ENCODE assay signal across 26 cellular contexts in the genomic region with DNA sequence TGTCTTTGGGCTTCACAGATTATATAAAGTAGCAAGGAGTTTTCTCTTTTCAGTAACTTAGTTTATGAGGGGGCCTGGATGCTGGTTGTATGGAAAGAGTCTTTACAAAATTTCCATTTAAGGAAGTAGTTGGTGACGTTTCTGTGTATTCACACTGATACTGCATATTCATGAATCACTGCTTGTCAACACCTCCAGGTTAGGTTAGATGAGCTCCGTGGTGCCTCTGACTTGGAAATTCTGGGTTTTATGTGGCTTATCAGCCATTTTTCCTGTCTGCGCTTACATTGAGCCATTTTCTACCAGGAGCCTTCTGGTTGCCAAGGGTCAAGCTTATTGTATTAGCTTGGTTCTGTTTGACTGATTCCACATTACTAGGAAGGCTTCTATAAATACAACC.
"Had no signal": no experiment of that assay in that cellular context is flagged by ENCODE, and none has a peak within 500 bp of the region (broad histone marks: within the 10 kb centered on the region; RNA-seq: fewer than 3 reads in every experiment).

No MANE protein-coding gene starts in this region.

- H3K27ac Mint-ChIP-seq: activated B cell treated with CpG ODN at 0.5 μM for 24 hours; activated CD8-positive, alpha-beta T cell treated with anti-CD3 and anti-CD28 coated beads for 36 hours; activated naive CD8-positive, alpha-beta T cell; activated T-helper 17 cell treated with anti-CD3 and anti-CD28 coated beads, Interleukin-2, amount 50 U/mL, for 72 hours; dendritic cell treated with granulocyte-macrophage colony-stimulating factor and Interleukin-4, amounts not matched to agents 40 ng/mL and 50 ng/mL, for 4 days; endodermal cell had no signal

- DNase-seq: activated B cell treated with CpG ODN at 0.5 μM for 24 hours; activated CD4-positive, alpha-beta T cell treated with anti-CD3 and anti-CD28 coated beads for 48 hours; activated CD4-positive, alpha-beta T cell treated with anti-CD3 and anti-CD28 coated beads, Interleukin-2, amount 50 U/mL, for 1 hour; activated CD4-positive, alpha-beta T cell treated with anti-CD3 and anti-CD28 coated beads, Interleukin-2, amount 50 U/mL, for 48 hours; activated CD8-positive, alpha-beta memory T cell treated with anti-CD3 and anti-CD28 coated beads for 24 hours; activated CD8-positive, alpha-beta T cell treated with anti-CD3 and anti-CD28 coated beads for 36 hours; activated effector memory CD4-positive, alpha-beta T cell treated with Interleukin-2 at 50 U/mL for 16 hours; activated gamma-delta T cell treated with Interleukin-2 at 50 U/mL for 16 hours; activated naive CD4-positive, alpha-beta T cell treated with anti-CD3 and anti-CD28 coated beads, Interleukin-2, amount 50 U/mL, for 16 hours; activated naive CD4-positive, alpha-beta T cell treated with Interleukin-2 at 50 U/mL for 16 hours; activated T-cell treated with anti-CD3 and anti-CD28 coated beads, Interleukin-2, amount 50 U/mL, for 4 hours; amygdala; aorta; body of pancreas; dorsolateral prefrontal cortex; effector memory CD4-positive, alpha-beta T cell; endodermal cell; head of caudate nucleus; T-helper 2 cell had no signal

- H3K27me3 Mint-ChIP-seq: activated B cell treated with CpG ODN at 0.5 μM for 24 hours; activated CD8-positive, alpha-beta T cell treated with anti-CD3 and anti-CD28 coated beads for 36 hours; activated naive CD8-positive, alpha-beta T cell; activated T-helper 17 cell treated with anti-CD3 and anti-CD28 coated beads, Interleukin-2, amount 50 U/mL, for 72 hours; central memory CD8-positive, alpha-beta T cell; dendritic cell treated with granulocyte-macrophage colony-stimulating factor and Interleukin-4, amounts not matched to agents 40 ng/mL and 50 ng/mL, for 4 days had no signal

- H3K4me3 Mint-ChIP-seq: activated B cell treated with CpG ODN at 0.5 μM for 24 hours; activated CD8-positive, alpha-beta T cell treated with anti-CD3 and anti-CD28 coated beads for 36 hours; activated naive CD8-positive, alpha-beta T cell; activated T-cell treated with anti-CD3 and anti-CD28 coated beads, Interleukin-2, amount 50 U/mL, for 4 hours; activated T-helper 17 cell treated with anti-CD3 and anti-CD28 coated beads, Interleukin-2, amount 50 U/mL, for 72 hours; central memory CD8-positive, alpha-beta T cell; dendritic cell treated with granulocyte-macrophage colony-stimulating factor and Interleukin-4, amounts not matched to agents 40 ng/mL and 50 ng/mL, for 4 days; endodermal cell had no signal

- FAIRE-seq: frontal cortex had no signal

- H3K9me3 Mint-ChIP-seq: activated B cell treated with CpG ODN at 0.5 μM for 24 hours; activated CD8-positive, alpha-beta T cell treated with anti-CD3 and anti-CD28 coated beads for 36 hours; activated T-cell treated with anti-CD3 and anti-CD28 coated beads, Interleukin-2, amount 50 U/mL, for 4 hours; activated T-helper 17 cell treated with anti-CD3 and anti-CD28 coated beads, Interleukin-2, amount 50 U/mL, for 72 hours; central memory CD8-positive, alpha-beta T cell; dendritic cell treated with granulocyte-macrophage colony-stimulating factor and Interleukin-4, amounts not matched to agents 40 ng/mL and 50 ng/mL, for 4 days; endodermal cell had no signal

- H3K36me3 Mint-ChIP-seq: activated naive CD8-positive, alpha-beta T cell had no signal

- H3K27me3 ChIP-seq: body of pancreas, dorsolateral prefrontal cortex had no signal

- H3K4me1 Mint-ChIP-seq: activated B cell treated with CpG ODN at 0.5 μM for 24 hours; central memory CD8-positive, alpha-beta T cell; endodermal cell had no signal

- H3K27ac ChIP-seq: body of pancreas, coronary artery, dorsolateral prefrontal cortex, VCaP had no signal

- H3K9me3 ChIP-seq: body of pancreas had no signal

- H3K4me3 ChIP-seq: body of pancreas, coronary artery, dorsolateral prefrontal cortex had no signal

- H3K4me1 ChIP-seq: body of pancreas had no signal
